ENCODE assay signal across 8 cellular contexts in genomic region chr12:38921025-38921677, GRCh38. TPM values are rescaled to one million over a fixed set of nuclear protein-coding genes. Genes with fewer than 3 reads are reported as not detected.
DNase-seq lines count a peak whose midpoint lies in the region; ATAC-seq and TF ChIP-seq lines count a peak whose summit lies in the region.

No MANE protein-coding gene starts in this region.

- no peak for TF ChIP-seq EP300 in gastroesophageal sphincter (IDR thresholded peaks at IDR 0.05)

- no peak overlapping the region for H3K27ac Mint-ChIP-seq in activated CD4-positive, alpha-beta T cell treated with anti-CD3 and anti-CD28 coated beads, Interleukin-2, amount 10 ng/mL, durations not matched to agents 7 days and 5 days
- no peak overlapping the region for H3K27ac Mint-ChIP-seq in stimulated activated naive B cell treated with anti-CD40 and anti-IgM and Interleukin-4, amounts not matched to agents 10 μg/mL and 1 μg/mL and 100 μg/mL, for 72 hours

- H3K27me3 Mint-ChIP-seq in activated CD4-positive, alpha-beta T cell treated with anti-CD3 and anti-CD28 coated beads, Interleukin-2, amount 10 ng/mL, durations not matched to agents 7 days and 5 days = peaks cover 3% of the 10 kb centered on the region
- H3K27me3 Mint-ChIP-seq in stimulated activated naive B cell treated with anti-CD40 and anti-IgM and Interleukin-4, amounts not matched to agents 10 μg/mL and 1 μg/mL and 100 μg/mL, for 72 hours = peaks cover 3 to 5% of the 10 kb centered on the region in 2 donors

- DNase-seq in AG09309 (ENCODE audit: low read depth) (peak; percentile 20), NCI-H1694 treated with DMSO at 0.1 percent for 48 hours (lab: John Stamatoyannopoulos, UW) (peak; percentile 33), Right ventricle myocardium superior (peak; percentile 41)
- DNase-seq in activated CD4-positive, alpha-beta T cell treated with anti-CD3 and anti-CD28 coated beads, Interleukin-2, amount 10 ng/mL, durations not matched to agents 7 days and 5 days = peak; percentile 46
- no peak for DNase-seq in stimulated activated naive B cell treated with anti-CD40 and anti-IgM and Interleukin-4, amounts not matched to agents 10 μg/mL and 1 μg/mL and 100 μg/mL, for 72 hours

- H3K36me3 ChIP-seq in gastroesophageal sphincter = no peaks in the 10 kb centered on the region

- peak; percentile 74 for ATAC-seq in GM18499 (IDR thresholded peaks at IDR 0.05; ENCODE audit: insufficient read depth, unreplicated experiment)
- ATAC-seq in HG02885 (IDR thresholded peaks at IDR 0.05; ENCODE audit: poor library complexity, unreplicated experiment) = peak; percentile 96
- ATAC-seq in Right ventricle myocardium superior (ENCODE audit: poor library complexity) = peak; percentile 84
- peak; percentile 84 to 90 for ATAC-seq in stimulated activated naive B cell treated with anti-CD40 and anti-IgM and Interleukin-4, amounts not matched to agents 10 μg/mL and 1 μg/mL and 100 μg/mL, for 72 hours (replicated peaks)
- ATAC-seq in gastroesophageal sphincter = no peak

- no peaks in the 10 kb centered on the region for H3K36me3 Mint-ChIP-seq in activated CD4-positive, alpha-beta T cell treated with anti-CD3 and anti-CD28 coated beads, Interleukin-2, amount 10 ng/mL, durations not matched to agents 7 days and 5 days (ENCODE audit: low read depth)
- H3K36me3 Mint-ChIP-seq in stimulated activated naive B cell treated with anti-CD40 and anti-IgM and Interleukin-4, amounts not matched to agents 10 μg/mL and 1 μg/mL and 100 μg/mL, for 72 hours = no peaks in the 10 kb centered on the region

- H3K4me1 ChIP-seq in gastroesophageal sphincter = no peaks in the 10 kb centered on the region

- H3K4me3 Mint-ChIP-seq in activated CD4-positive, alpha-beta T cell treated with anti-CD3 and anti-CD28 coated beads, Interleukin-2, amount 10 ng/mL, durations not matched to agents 7 days and 5 days = no peak overlapping the region
- no peak overlapping the region for H3K4me3 Mint-ChIP-seq in stimulated activated naive B cell treated with anti-CD40 and anti-IgM and Interleukin-4, amounts not matched to agents 10 μg/mL and 1 μg/mL and 100 μg/mL, for 72 hours

- H3K4me3 ChIP-seq in AG09309 (ENCODE audit: control insufficient read depth, low read depth, low read length) = no peak overlapping the region
- no peak overlapping the region for H3K4me3 ChIP-seq in gastroesophageal sphincter

- no peaks in the 10 kb centered on the region for H3K9me3 Mint-ChIP-seq in activated CD4-positive, alpha-beta T cell treated with anti-CD3 and anti-CD28 coated beads, Interleukin-2, amount 10 ng/mL, durations not matched to agents 7 days and 5 days
- H3K9me3 Mint-ChIP-seq in stimulated activated naive B cell treated with anti-CD40 and anti-IgM and Interleukin-4, amounts not matched to agents 10 μg/mL and 1 μg/mL and 100 μg/mL, for 72 hours = no peaks in the 10 kb centered on the region

- no peaks in the 10 kb centered on the region for H3K9me3 ChIP-seq in gastroesophageal sphincter

- TF ChIP-seq CTCF in AG09309 (IDR thresholded peaks at IDR 0.05; ENCODE audit: control insufficient read depth, insufficient read depth, low read depth, low read length, missing control alignments) (peak; percentile 55), gastroesophageal sphincter (IDR thresholded peaks at IDR 0.05) (peak in 2 of 4 experiments; percentile 17 to 45)

- CTCF ChIA-PET in activated CD4-positive, alpha-beta T cell treated with anti-CD3 and anti-CD28 coated beads, Interleukin-2, amount 10 ng/mL, durations not matched to agents 7 days and 5 days (lab: Charles Lee) = interaction anchor here (0.9 kb wide), 1 partner anchor 15 kb away, joined by 3 read pairs; no protein-coding TSS in a partner anchor

- WGBS in gastroesophageal sphincter (ENCODE audit: low coverage in 1 of 2), 2 donors = 10 to 24% methylated on average over 2 of the region's 2 CpGs

- POLR2A ChIA-PET in activated CD4-positive, alpha-beta T cell treated with anti-CD3 and anti-CD28 coated beads, Interleukin-2, amount 10 ng/mL, durations not matched to agents 7 days and 5 days (lab: Charles Lee) = no interaction called here

- TF ChIP-seq POLR2A in gastroesophageal sphincter (IDR thresholded peaks at IDR 0.05) = no peak

- no peaks in the 10 kb centered on the region for H3K27me3 ChIP-seq in gastroesophageal sphincter

- H3K4me1 Mint-ChIP-seq in activated CD4-positive, alpha-beta T cell treated with anti-CD3 and anti-CD28 coated beads, Interleukin-2, amount 10 ng/mL, durations not matched to agents 7 days and 5 days = no peaks in the 10 kb centered on the region
- H3K4me1 Mint-ChIP-seq in stimulated activated naive B cell treated with anti-CD40 and anti-IgM and Interleukin-4, amounts not matched to agents 10 μg/mL and 1 μg/mL and 100 μg/mL, for 72 hours = no peaks in the 10 kb centered on the region

- no peak overlapping the region for H3K27ac ChIP-seq in gastroesophageal sphincter

- intact Hi-C loops in Right ventricle myocardium superior (cut with DNase I) = loop anchor here (5.0 kb wide), 2 partner anchors 181 to 351 kb away; no protein-coding TSS in a partner anchor

RNA-seq across cellular contexts. Expression of gene CPNE8, which starts 15.8 kb away (rescaled TPM):
- total RNA-seq in activated CD4-positive, alpha-beta T cell treated with anti-CD3 and anti-CD28 coated beads, Interleukin-2, amount 10 ng/mL, durations not matched to agents 7 days and 5 days = 1 to 10 TPM; 3.7 to 4.2 TPM
- total RNA-seq in Right ventricle myocardium superior (10.7 TPM), gastroesophageal sphincter (10 to 100 TPM; 15.5 to 44.2 (median 21.2) TPM)
